ENCODE assay signal across 16 cellular contexts in the genomic region with DNA sequence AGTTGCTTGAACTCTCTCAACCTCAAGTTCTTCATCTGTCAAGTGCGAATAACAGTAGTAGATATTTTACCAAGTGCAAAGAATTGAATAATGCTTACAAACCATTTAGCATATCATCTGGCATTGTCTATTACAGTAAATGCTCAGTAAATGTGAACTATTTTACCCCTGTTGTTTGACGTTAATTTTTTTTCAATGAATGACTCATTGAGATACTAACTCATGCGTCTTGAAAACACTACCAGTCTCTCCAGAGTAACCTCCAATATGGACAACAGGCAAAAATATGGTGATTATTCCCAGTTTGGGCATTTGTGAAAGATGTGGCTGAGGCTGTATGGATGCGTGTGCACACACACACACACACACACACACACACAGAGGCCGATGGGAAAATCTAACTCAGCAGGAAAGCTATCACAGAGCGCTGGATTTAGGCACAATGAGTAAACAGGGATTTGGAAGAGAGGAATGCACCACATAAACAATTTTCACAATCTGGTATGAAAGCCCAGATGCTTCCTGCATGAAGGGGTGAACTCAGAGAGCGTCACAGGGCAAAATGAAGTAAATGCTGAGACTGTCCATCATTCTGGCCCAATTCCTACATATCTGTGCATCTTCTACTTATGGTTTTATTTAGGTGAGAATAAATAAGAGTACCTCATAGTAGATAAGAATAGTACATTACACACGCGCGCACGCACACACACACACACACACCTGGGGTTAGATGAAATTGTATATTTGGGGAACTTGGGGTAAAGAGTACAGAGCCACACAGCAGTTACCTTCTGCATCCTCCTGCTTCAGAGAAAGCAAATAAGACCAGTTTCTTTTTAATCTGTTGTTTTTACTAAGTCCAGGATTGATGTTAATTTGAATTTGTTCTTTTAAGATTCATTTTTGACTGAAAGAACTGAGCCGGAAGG.
DNase-seq lines count a peak whose midpoint lies in the region; ATAC-seq and TF ChIP-seq lines count a peak whose summit lies in the region.
"Had no signal": no experiment of that assay in that cellular context is flagged by ENCODE, and none has a peak within 500 bp of the region (broad histone marks: within the 10 kb centered on the region; RNA-seq: fewer than 3 reads in every experiment).

No MANE protein-coding gene starts in this region.

- in situ Hi-C loops in astrocyte of the spinal cord (cut with HindIII; ENCODE audit: low sequenced_read_pairs), result no loop called here

- H3K27ac Mint-ChIP-seq in stimulated activated effector memory CD8-positive, alpha-beta T cell treated with anti-CD3 and anti-CD28 coated beads, Interleukin-12 subunit alpha, Interleukin-12 subunit beta, amount 100 ng/mL, for 72 hours, result no peak overlapping the region
- H3K27ac Mint-ChIP-seq: GM23338 had no signal

- no peak for TF ChIP-seq CTCF in astrocyte of the spinal cord (IDR thresholded peaks at IDR 0.05; ENCODE audit: low read depth, low read length)

- H3K4me1 Mint-ChIP-seq in stimulated activated effector memory CD8-positive, alpha-beta T cell treated with anti-CD3 and anti-CD28 coated beads, Interleukin-12 subunit alpha, Interleukin-12 subunit beta, amount 100 ng/mL, for 72 hours, result no peaks in the 10 kb centered on the region
- H3K4me1 Mint-ChIP-seq: central memory CD8-positive, alpha-beta T cell had no signal

- DNase-seq in H4 (ENCODE audit: low spot score) (peak; percentile 32), astrocyte of the spinal cord (ENCODE audit: low read depth, low spot score) (peak; percentile 19), glomerular endothelial cell (ENCODE audit: extremely low read depth, low read depth, low spot score) (peak; percentile 61), SIG-M5 (lab: John Stamatoyannopoulos, UW) (no peak), SW480 (ENCODE audit: low spot score) (no peak), NCI-H2107 treated with DMSO at 0.1 percent for 48 hours (lab: John Stamatoyannopoulos, UW; ENCODE audit: unreplicated experiment) (no peak)
- no peak for DNase-seq in stimulated activated effector memory CD8-positive, alpha-beta T cell treated with anti-CD3 and anti-CD28 coated beads, Interleukin-12 subunit alpha, Interleukin-12 subunit beta, amount 100 ng/mL, for 72 hours (ENCODE audit: low spot score in 2 of 2)
- DNase-seq in activated T-cell treated with anti-CD3 and anti-CD28 coated beads, Interleukin-2, amount 50 U/mL, for 1 hour, result no peak
- DNase-seq: activated CD4-positive, alpha-beta T cell treated with anti-CD3 and anti-CD28 coated beads, Interleukin-2, amount 50 U/mL, for 48 hours; activated gamma-delta T cell treated with Interleukin-2 at 50 U/mL for 16 hours; NCI-H1694; NCI-H524 treated with DMSO at 0.1 percent for 48 hours; stimulated activated CD4-positive, alpha-beta T cell treated with anti-CD3 and anti-CD28 coated beads, Interleukin-4, amount 100 ng/mL, for 4 hours had no signal

- no peak overlapping the region for H3K4me3 ChIP-seq in astrocyte of the spinal cord (ENCODE audit: low read depth, low read length)
- H3K4me3 ChIP-seq: GM23338 had no signal

- no peaks in the 10 kb centered on the region for H3K36me3 Mint-ChIP-seq in stimulated activated effector memory CD8-positive, alpha-beta T cell treated with anti-CD3 and anti-CD28 coated beads, Interleukin-12 subunit alpha, Interleukin-12 subunit beta, amount 100 ng/mL, for 72 hours

- H3K4me3 Mint-ChIP-seq in stimulated activated effector memory CD8-positive, alpha-beta T cell treated with anti-CD3 and anti-CD28 coated beads, Interleukin-12 subunit alpha, Interleukin-12 subunit beta, amount 100 ng/mL, for 72 hours, result no peak overlapping the region
- H3K4me3 Mint-ChIP-seq: central memory CD8-positive, alpha-beta T cell; GM23338; stimulated activated naive CD8-positive, alpha-beta T cell treated with anti-CD3 and anti-CD28 coated beads, Interleukin-15, Interleukin-2, amounts not matched to agents 100 ng/mL and 50 ng/mL, for 24 hours had no signal

- H3K9me3 Mint-ChIP-seq in stimulated activated effector memory CD8-positive, alpha-beta T cell treated with anti-CD3 and anti-CD28 coated beads, Interleukin-12 subunit alpha, Interleukin-12 subunit beta, amount 100 ng/mL, for 72 hours, result no peaks in the 10 kb centered on the region
- H3K9me3 Mint-ChIP-seq: central memory CD8-positive, alpha-beta T cell; GM23338; stimulated activated naive CD8-positive, alpha-beta T cell treated with anti-CD3 and anti-CD28 coated beads, Interleukin-15, Interleukin-2, amounts not matched to agents 100 ng/mL and 50 ng/mL, for 24 hours had no signal

- peak; percentile 22 for ATAC-seq in stimulated activated effector memory CD8-positive, alpha-beta T cell treated with anti-CD3 and anti-CD28 coated beads, Interleukin-12 subunit alpha, Interleukin-12 subunit beta, amount 100 ng/mL, for 72 hours
- ATAC-seq: GM23338 had no signal

Comparison
In these comparisons a context has a peak if more than half of its experiments do, and no peak if none do; other contexts are left out.
1. DNase-seq: peak in H4 (single experiment), astrocyte of the spinal cord (single experiment) and glomerular endothelial cell (single experiment); none in stimulated activated effector memory CD8-positive, alpha-beta T cell treated with anti-CD3 and anti-CD28 coated beads, Interleukin-12 subunit alpha, Interleukin-12 subunit beta, amount 100 ng/mL, for 72 hours (0 of 2), SIG-M5 (single experiment), SW480 (single experiment), NCI-H2107 treated with DMSO at 0.1 percent for 48 hours (single experiment) and activated T-cell treated with anti-CD3 and anti-CD28 coated beads, Interleukin-2, amount 50 U/mL, for 1 hour (single experiment).